ENCODE assay signal across 20 cellular contexts in genomic region chr10:111100198-111100597, GRCh38. TPM values are rescaled to one million over a fixed set of nuclear protein-coding genes. Genes with fewer than 3 reads are reported as not detected.
A peak's percentile ranks its signal among the peaks of the same experiment; 100 is the strongest.
DNase-seq lines count a peak whose midpoint lies in the region; ATAC-seq and TF ChIP-seq lines count a peak whose summit lies in the region.
"Had no signal": no experiment of that assay in that cellular context is flagged by ENCODE, and none has a peak within 500 bp of the region (broad histone marks: within the 10 kb centered on the region; RNA-seq: fewer than 3 reads in every experiment).

No MANE protein-coding gene starts in this region.

- no peak for TF ChIP-seq CTCF in colonic mucosa (IDR thresholded peaks at IDR 0.05)
- TF ChIP-seq CTCF in sigmoid colon (IDR thresholded peaks at IDR 0.05), result no peak
- no peak for TF ChIP-seq CTCF in upper lobe of right lung (IDR thresholded peaks at IDR 0.05)

- H3K27ac ChIP-seq in colonic mucosa (peak overlapping the region; percentile 19), sigmoid colon (no peak overlapping the region), upper lobe of right lung (no peak overlapping the region)

- H3K9me3 ChIP-seq in colonic mucosa, result no peaks in the 10 kb centered on the region
- no peaks in the 10 kb centered on the region for H3K9me3 ChIP-seq in sigmoid colon
- H3K9me3 ChIP-seq in upper lobe of right lung, result no peaks in the 10 kb centered on the region

- TF ChIP-seq EP300 in sigmoid colon (IDR thresholded peaks at IDR 0.05), result no peak

- TF ChIP-seq POLR2A in sigmoid colon (IDR thresholded peaks at IDR 0.05), result no peak

- H3K27me3 ChIP-seq in colonic mucosa (no peaks in the 10 kb centered on the region), sigmoid colon (no peaks in the 10 kb centered on the region), upper lobe of right lung (no peaks in the 10 kb centered on the region)

- no peak overlapping the region for H3K9ac ChIP-seq in colonic mucosa (ENCODE audit: low read depth in 2 of 2, low read length in 2 of 2)

- ATAC-seq in left colon (peak; percentile 81), upper lobe of right lung (no peak)
- no peak for ATAC-seq in activated CD4-positive, CD25-positive, alpha-beta regulatory T cell treated with anti-CD3 and anti-CD28 coated beads, Interleukin-2, amount 50 U/mL, for 24 hours
- ATAC-seq: CD8-positive, alpha-beta T cell; GM12878; HepG2 had no signal

- H3K4me3 ChIP-seq in colonic mucosa, result no peak overlapping the region
- H3K4me3 ChIP-seq in sigmoid colon, result no peak overlapping the region
- no peak overlapping the region for H3K4me3 ChIP-seq in upper lobe of right lung
- H3K4me3 ChIP-seq: GM12878 had no signal

- H3K36me3 ChIP-seq in colonic mucosa, result no peaks in the 10 kb centered on the region
- no peaks in the 10 kb centered on the region for H3K36me3 ChIP-seq in sigmoid colon
- no peaks in the 10 kb centered on the region for H3K36me3 ChIP-seq in upper lobe of right lung

- 11 to 59% methylated on average over 5 of the region's 5 CpGs for WGBS in sigmoid colon, 2 donors

- DNase-seq in colonic mucosa, result peak; percentile 69
- peak; percentile 47 to 75 for DNase-seq in left colon
- peak; percentile 37 for DNase-seq in sigmoid colon
- peak; percentile 17 for DNase-seq in upper lobe of right lung
- no peak for DNase-seq in C1 segment of cervical spinal cord (lab: John Stamatoyannopoulos, UW)
- DNase-seq in DMS53 treated with DMSO at 0.1 percent for 48 hours (lab: John Stamatoyannopoulos, UW; ENCODE audit: unreplicated experiment), result no peak
- DNase-seq: ACHN; Calu3; CD8-positive, alpha-beta T cell; DND-41; EL; GOT3; H9; KBM-7 had no signal

- intact Hi-C loops in colonic mucosa (cut with DNase I) (no loop called here), left colon (cut with DNase I, micrococcal nuclease) (no loop called here), sigmoid colon (cut with DNase I) (no loop called here), upper lobe of right lung (cut with DNase I) (no loop called here)

- H3K4me1 ChIP-seq in colonic mucosa (peaks cover 3% of the 10 kb centered on the region), sigmoid colon (no peaks in the 10 kb centered on the region), upper lobe of right lung (no peaks in the 10 kb centered on the region)

RNA-seq across cellular contexts. Expression of gene ADRA2A, which starts 23.4 kb away (rescaled TPM):
- total RNA-seq in colonic mucosa (10 to 100 TPM; 12.8 to 14.3 TPM), left colon (10 to 100 TPM; 11.2 to 24.3 TPM), sigmoid colon (1 to 10 TPM; 1.5 to 4.6 (median 3.3) TPM), upper lobe of right lung (4.9 TPM)
- 1 to 10 TPM; 1.8 to 6.2 (median 3.9) TPM for polyA plus RNA-seq in sigmoid colon
- total RNA-seq: CD8-positive, alpha-beta T cell; G401; HepG2 had no signal
- polyA plus RNA-seq: CD14-positive monocyte, GM12878, IgD-negative memory B cell had no signal

Comparison
In these comparisons a context has a peak if more than half of its experiments do, and no peak if none do; other contexts are left out.
1. DNase-seq: peak in colonic mucosa (single experiment), left colon (2 of 2), sigmoid colon (single experiment) and upper lobe of right lung (single experiment); none in C1 segment of cervical spinal cord (0 of 14) and DMS53 treated with DMSO at 0.1 percent for 48 hours (single experiment).